ENCODE assay signal across 15 cellular contexts in genomic region chr7:7808156-7808555, GRCh38.
A peak's percentile ranks its signal among the peaks of the same experiment; 100 is the strongest.
DNase-seq lines count a peak whose midpoint lies in the region; ATAC-seq, FAIRE-seq and TF ChIP-seq lines count a peak whose summit lies in the region.
"Had no signal": no experiment of that assay in that cellular context is flagged by ENCODE, and none has a peak within 500 bp of the region (broad histone marks: within the 10 kb centered on the region; RNA-seq: fewer than 3 reads in every experiment).

No MANE protein-coding gene starts in this region.

- TF ChIP-seq RAD21 in A549 (conservative IDR thresholded peaks at IDR 0.05 in 1 of 2, IDR thresholded peaks at IDR 0.05 in 1 of 2) (no peak), SK-N-SH (IDR thresholded peaks at IDR 0.05; ENCODE audit: low read length) (no peak)

- intact Hi-C loops in PC-9 (cut with micrococcal nuclease; ENCODE audit: unreplicated experiment): no loop called here

- CTCF ChIA-PET in A549 (lab: Yijun Ruan, JAX): no interaction called here
- CTCF ChIA-PET in SK-N-SH (lab: Yijun Ruan, JAX): interaction anchor here (1.4 kb wide), 1 partner anchor 20 kb away, joined by 3 read pairs; no protein-coding TSS in a partner anchor
- CTCF ChIA-PET in PC-9 (lab: Charles Lee): no interaction called here

- H3K27me3 Mint-ChIP-seq in HFFc6 (ENCODE audit: insufficient read depth): no peaks in the 10 kb centered on the region; the same call in 1 of the 2 replicates
- H3K27me3 Mint-ChIP-seq: progenitor cell of endocrine pancreas had no signal

- no peak overlapping the region for H3K9ac ChIP-seq in SK-N-SH

- 11% methylated on average over 4 of the region's 4 CpGs for WGBS in A549 (ENCODE audit: missing lambda C conversion rate)
- 76% methylated on average over 4 of the region's 4 CpGs for WGBS in SK-N-SH (ENCODE audit: low lambda C conversion rate)

- H2AFZ ChIP-seq in SK-N-SH (ENCODE audit: low read depth): no peak overlapping the region
- no peak overlapping the region for H2AFZ ChIP-seq in PC-9

- H3K4me3 ChIP-seq in A549: no peak overlapping the region
- no peak overlapping the region for H3K4me3 ChIP-seq in SK-N-SH (ENCODE audit: low read depth in 2 of 2, low read length in 1 of 2)
- H3K4me3 ChIP-seq in fibroblast of mammary gland (ENCODE audit: control insufficient read depth, low read depth, low read length): no peak overlapping the region
- no peak overlapping the region for H3K4me3 ChIP-seq in right atrium auricular region
- no peak overlapping the region for H3K4me3 ChIP-seq in PC-9
- H3K4me3 ChIP-seq: esophagus muscularis mucosa had no signal

- H4K20me1 ChIP-seq in SK-N-SH (ENCODE audit: insufficient read depth): no peaks in the 10 kb centered on the region
- no peaks in the 10 kb centered on the region for H4K20me1 ChIP-seq in PC-9 (ENCODE audit: insufficient read depth)

- peak; percentile 54 to 70; a peak in 2 of 6 replicates for ATAC-seq in A549

- TF ChIP-seq EP300 in A549 (IDR thresholded peaks at IDR 0.05) (no peak), SK-N-SH (IDR thresholded peaks at IDR 0.05; ENCODE audit: borderline replicate concordance in 1 of 2, low read depth in 1 of 2, low read length in 1 of 2) (no peak)

- no peak for FAIRE-seq in A549 (lab: Jason Lieb, UNC)
- FAIRE-seq in urothelium cell line (lab: Jason Lieb, UNC): no peak

- TF ChIP-seq POLR2A in A549 (IDR thresholded peaks at IDR 0.05; ENCODE audit: low read length): no peak

- H3K9me3 ChIP-seq in A549 (no peaks in the 10 kb centered on the region), SK-N-SH (no peaks in the 10 kb centered on the region), right atrium auricular region (no peaks in the 10 kb centered on the region), PC-9 (ENCODE audit: insufficient read depth, low read depth) (peaks cover 5% of the 10 kb centered on the region)
- H3K9me3 ChIP-seq: esophagus muscularis mucosa had no signal

- peaks cover 3% of the 10 kb centered on the region for H3F3A ChIP-seq in SK-N-SH (replicated peaks; ENCODE audit: insufficient read depth)
- 0 out of 2 replicates have a peak, but pooled peaks cover 4% of the 10 kb centered on the region for H3F3A ChIP-seq in PC-9 (ENCODE audit: insufficient read depth, low read depth)

- no peaks in the 10 kb centered on the region for H3K27me3 ChIP-seq in SK-N-SH (ENCODE audit: insufficient read depth)
- H3K27me3 ChIP-seq in right atrium auricular region: no peaks in the 10 kb centered on the region
- H3K27me3 ChIP-seq in PC-9 (ENCODE audit: insufficient read depth, low read depth): no peaks in the 10 kb centered on the region
- H3K27me3 ChIP-seq: esophagus muscularis mucosa had no signal

- no TSS peak for BruUV-seq in PC-9 (replicated peaks; lab: Mats Ljungman, UMichigan)

- H3K4me2 ChIP-seq in A549 (peak overlapping the region; percentile 59), SK-N-SH (no peak overlapping the region), PC-9 (no peak overlapping the region)

- H3K4me1 Mint-ChIP-seq in HFFc6 (ENCODE audit: low read depth): peaks cover 11% of the 10 kb centered on the region

- H3K36me3 ChIP-seq in SK-N-SH (replicated peaks in 1 of 2; ENCODE audit: control insufficient read depth in 1 of 2, insufficient read depth in 2 of 2, low read length in 1 of 2) (no peaks in the 10 kb centered on the region), right atrium auricular region (no peaks in the 10 kb centered on the region), PC-9 (ENCODE audit: low read depth) (no peaks in the 10 kb centered on the region)

- DNase-seq in A549 (ENCODE audit: low read depth in 1 of 2, low spot score in 1 of 2): peak; percentile 10 to 51
- DNase-seq in HFFc6: peak; percentile 17
- DNase-seq in SK-N-SH: no peak
- peak; percentile 85 for DNase-seq in fibroblast of mammary gland (ENCODE audit: low read depth)
- no peak for DNase-seq in right atrium auricular region (ENCODE audit: low spot score)
- no peak for DNase-seq in PC-9
- DNase-seq in activated naive CD4-positive, alpha-beta T cell (lab: John Stamatoyannopoulos, UW): no peak
- no peak for DNase-seq in urothelium cell line (ENCODE audit: low spot score)
- DNase-seq: activated naive CD4-positive, alpha-beta T cell treated with anti-CD3 and anti-CD28 coated beads for 36 hours; islet precursor cell; NCI-H510A; SIG-M5; stimulated activated CD4-positive, alpha-beta T cell treated with anti-CD3 and anti-CD28 coated beads, Interleukin-1b, Interleukin-23, amount 100 ng/mL, for 48 hours had no signal

- H3K79me2 ChIP-seq in SK-N-SH (ENCODE audit: insufficient read depth) (no peaks in the 10 kb centered on the region; the same call in 1 of the 2 replicates), PC-9 (ENCODE audit: low read depth) (no peaks in the 10 kb centered on the region)

- H3K27ac ChIP-seq in A549: no peak overlapping the region
- peak overlapping the region in 1 of 2 experiments; percentile 28; a peak in 2 of 4 replicates for H3K27ac ChIP-seq in SK-N-SH (ENCODE audit: low read depth in 2 of 2, low read length in 1 of 2)
- H3K27ac ChIP-seq in right atrium auricular region: no peak overlapping the region
- H3K27ac ChIP-seq in PC-9: no peak overlapping the region
- H3K27ac ChIP-seq: esophagus muscularis mucosa had no signal

- TF ChIP-seq CTCF in A549 (IDR thresholded peaks at IDR 0.05) (no peak), HFFc6 (IDR thresholded peaks at IDR 0.05) (no peak), SK-N-SH (IDR thresholded peaks at IDR 0.05) (no peak), fibroblast of mammary gland (conservative IDR thresholded peaks at IDR 0.05; ENCODE audit: control insufficient read depth, insufficient read depth, low read depth, low read length) (no peak), right atrium auricular region (IDR thresholded peaks at IDR 0.05) (no peak), PC-9 (conservative IDR thresholded peaks at IDR 0.05) (no peak)

- no peak overlapping the region for H3K27ac Mint-ChIP-seq in HFFc6
- H3K27ac Mint-ChIP-seq: activated naive CD4-positive, alpha-beta T cell treated with anti-CD3 and anti-CD28 coated beads for 36 hours; progenitor cell of endocrine pancreas had no signal

- no peaks in the 10 kb centered on the region for H3K9me3 Mint-ChIP-seq in HFFc6
- H3K9me3 Mint-ChIP-seq: activated naive CD4-positive, alpha-beta T cell treated with anti-CD3 and anti-CD28 coated beads for 36 hours had no signal

- POLR2A ChIA-PET in A549 (lab: Yijun Ruan, JAX) (no interaction called here), SK-N-SH (lab: Yijun Ruan, JAX) (no interaction called here), PC-9 (lab: Charles Lee; ENCODE audit: unreplicated experiment) (interaction anchor here (0.6 kb wide), 1 partner anchor 37 kb away, joined by 6 read pairs; no protein-coding TSS in a partner anchor)

- peaks cover 22% of the 10 kb centered on the region for H3K4me1 ChIP-seq in A549
- peaks cover 0 to 16% of the 10 kb centered on the region in 2 experiments; a peak in 2 of 4 replicates for H3K4me1 ChIP-seq in SK-N-SH (ENCODE audit: control insufficient read depth in 1 of 2, insufficient read depth in 2 of 2, low read depth in 1 of 2, low read length in 1 of 2)
- H3K4me1 ChIP-seq in right atrium auricular region: no peaks in the 10 kb centered on the region
- peaks cover 10% of the 10 kb centered on the region for H3K4me1 ChIP-seq in PC-9 (replicated peaks; ENCODE audit: insufficient read depth)
- H3K4me1 ChIP-seq: esophagus muscularis mucosa had no signal

- no peaks in the 10 kb centered on the region for H3K36me3 Mint-ChIP-seq in HFFc6 (ENCODE audit: low read depth)

- H3K9me2 ChIP-seq in SK-N-SH (no peaks in the 10 kb centered on the region), PC-9 (ENCODE audit: insufficient read depth) (no peaks in the 10 kb centered on the region)

- H3K4me3 Mint-ChIP-seq in HFFc6: no peak overlapping the region
- H3K4me3 Mint-ChIP-seq: activated naive CD4-positive, alpha-beta T cell treated with anti-CD3 and anti-CD28 coated beads for 36 hours had no signal

TF ChIP-seq in A549, 52 proteins besides CTCF, POLR2A, EP300 and RAD21:
- TF ChIP-seq FOSL2 (IDR thresholded peaks at IDR 0.05) (peak; percentile 55; the same call in 1 of the 2 replicates), FOSL2 (CRISPR knock-in tag; IDR thresholded peaks at IDR 0.05) (peak; percentile 91), TP53 (CRISPR knock-in tag; IDR thresholded peaks at IDR 0.05) (no peak), SMC3 (IDR thresholded peaks at IDR 0.05) (0 out of 3 replicates have a peak, but pooled peaks have one; percentile 9), ZNF302 (CRISPR knock-in tag; IDR thresholded peaks at IDR 0.05) (no peak), JUNB (IDR thresholded peaks at IDR 0.05) (peak; percentile 52; the same call in 1 of the 2 replicates), ZSCAN20 (CRISPR knock-in tag; IDR thresholded peaks at IDR 0.05) (no peak), MYC (IDR thresholded peaks at IDR 0.05; ENCODE audit: borderline replicate concordance, low read length) (no peak)

TF ChIP-seq in SK-N-SH, 30 proteins besides CTCF, POLR2A, EP300 and RAD21:
- TF ChIP-seq FOSL2 (IDR thresholded peaks at IDR 0.05; ENCODE audit: borderline replicate concordance, low read depth): peak; percentile 47
- TF ChIP-seq ZBTB33 (IDR thresholded peaks at IDR 0.05; ENCODE audit: borderline replicate concordance, low read depth): no peak
- no peak for TF ChIP-seq TAF1 (IDR thresholded peaks at IDR 0.05; ENCODE audit: borderline replicate concordance, low read depth, low read length)
- TF ChIP-seq TCF12 (IDR thresholded peaks at IDR 0.05): 0 out of 2 replicates have a peak, but pooled peaks have one; percentile 8

Comparison
In these comparisons a context has a peak if more than half of its experiments do, and no peak if none do; other contexts are left out.
1. DNase-seq: peak in A549 (2 of 2), HFFc6 (single experiment) and fibroblast of mammary gland (single experiment); none in SK-N-SH (single experiment), right atrium auricular region (single experiment), PC-9 (0 of 2), activated naive CD4-positive, alpha-beta T cell (0 of 4) and urothelium cell line (single experiment).
2. Of the 12 proteins assayed by ChIP-seq in both A549 and SK-N-SH: peak only in A549: SMC3; only in SK-N-SH: none; in both: FOSL2; in neither: 10.